In the genomic region with DNA sequence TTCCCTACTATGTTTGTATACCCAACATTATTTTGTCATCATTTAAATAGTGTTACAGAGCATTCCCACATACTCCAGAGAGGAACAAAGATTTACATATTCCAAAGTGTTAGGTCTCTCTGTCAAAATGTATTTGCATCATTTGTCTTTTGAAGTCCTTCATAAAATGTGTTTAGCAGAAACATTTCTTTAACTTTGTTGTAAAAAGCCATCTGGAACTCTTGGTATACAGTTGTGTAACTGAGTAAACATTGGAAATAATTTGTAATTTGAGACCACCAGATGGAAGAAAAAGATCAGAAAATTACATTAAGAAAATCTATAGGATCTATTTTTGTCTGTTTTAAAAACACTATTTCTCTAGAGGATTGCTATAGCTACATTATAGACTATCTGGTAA, we compare ENCODE assay signal across 20 cellular contexts. TPM values are rescaled to one million over a fixed set of nuclear protein-coding genes. Genes with fewer than 3 reads are reported as not detected.
DNase-seq lines count a peak whose midpoint lies in the region; TF ChIP-seq lines count a peak whose summit lies in the region.
"Had no signal": no experiment of that assay in that cellular context is flagged by ENCODE, and none has a peak within 500 bp of the region (broad histone marks: within the 10 kb centered on the region; RNA-seq: fewer than 3 reads in every experiment).

No MANE protein-coding gene starts in this region.

- H3K9me3 ChIP-seq in hepatocyte (ENCODE audit: low read depth) = no peaks in the 10 kb centered on the region
- H3K9me3 ChIP-seq: BLaER1, Caco-2, HAP-1 had no signal

- H3K27me3 ChIP-seq in hepatocyte = no peaks in the 10 kb centered on the region
- H3K27me3 ChIP-seq: BLaER1 had no signal

- TF ChIP-seq CTCF in hepatocyte (IDR thresholded peaks at IDR 0.05; ENCODE audit: poor library complexity) = no peak

- H3K36me3 ChIP-seq in hepatocyte (replicated peaks; ENCODE audit: insufficient read depth, low read depth) = no peaks in the 10 kb centered on the region
- H3K36me3 ChIP-seq: BLaER1, HAP-1 had no signal

- peak overlapping the region; percentile 5 for H3K4me2 ChIP-seq in hepatocyte
- H3K4me2 ChIP-seq: BLaER1 had no signal

- DNase-seq in NCI-H2171 treated with DMSO at 0.1 percent for 48 hours (lab: John Stamatoyannopoulos, UW) (peak; percentile 2), NCI-H2171 (lab: John Stamatoyannopoulos, UW) (no peak), NCI-H526 treated with DMSO at 0.1 percent for 48 hours (lab: John Stamatoyannopoulos, UW) (peak; percentile 53), hepatocyte (ENCODE audit: low spot score) (no peak), NCI-H82 (lab: John Stamatoyannopoulos, UW) (no peak), AG08395 (ENCODE audit: low spot score) (no peak)
- no peak for DNase-seq in stimulated activated CD4-positive, alpha-beta T cell treated with anti-CD3 and anti-CD28 coated beads, Interleukin-15, amount 100 ng/mL, for 24 hours
- DNase-seq: Caco-2; CD4-positive, CD25-positive, alpha-beta regulatory T cell; CD8-positive, alpha-beta T cell; DMS153; DMS79 treated with DMSO at 0.1 percent for 48 hours; GOT3; HFFc6 had no signal

- H4K20me1 ChIP-seq in hepatocyte (ENCODE audit: insufficient read depth, poor library complexity, severe bottlenecking) = no peaks in the 10 kb centered on the region
- H4K20me1 ChIP-seq: BLaER1 had no signal

- H3K79me2 ChIP-seq in hepatocyte = no peaks in the 10 kb centered on the region

- H3K9me2 ChIP-seq in hepatocyte (replicated peaks; ENCODE audit: insufficient read depth) = no peaks in the 10 kb centered on the region

- H3K4me1 ChIP-seq in hepatocyte (ENCODE audit: insufficient read depth) = peaks cover 37% of the 10 kb centered on the region
- H3K4me1 ChIP-seq: BLaER1, HAP-1 had no signal

- no peak overlapping the region for H2AFZ ChIP-seq in hepatocyte

- H3K27ac ChIP-seq in hepatocyte = no peak overlapping the region
- H3K27ac ChIP-seq: BLaER1, C4-2B had no signal

- H3K4me3 ChIP-seq in hepatocyte = no peak overlapping the region
- H3K4me3 ChIP-seq: BLaER1, HAP-1 had no signal

RNA-seq across cellular contexts. Expression of a gene that starts 56.6 kb away (rescaled TPM):
- total RNA-seq in hepatocyte = 25,578 and 26,686 TPM in 2 replicates
- polyA plus RNA-seq in hepatocyte = 7,370 and 11,384 TPM in 2 replicates
- total RNA-seq: A172; A673; B cell; CD4-positive, CD25-positive, alpha-beta regulatory T cell; HFFc6 had no signal
- polyA plus RNA-seq: CD4-positive, CD25-positive, alpha-beta regulatory T cell had no signal

Comparison
In these comparisons a context has a peak if more than half of its experiments do, and no peak if none do; other contexts are left out.
1. DNase-seq: peak in NCI-H2171 treated with DMSO at 0.1 percent for 48 hours (single experiment) and NCI-H526 treated with DMSO at 0.1 percent for 48 hours (single experiment); none in NCI-H2171 (single experiment), hepatocyte (single experiment), NCI-H82 (single experiment), AG08395 (single experiment) and stimulated activated CD4-positive, alpha-beta T cell treated with anti-CD3 and anti-CD28 coated beads, Interleukin-15, amount 100 ng/mL, for 24 hours (single experiment).